19 cellular contexts compared by ENCODE assay signal in genomic region chr6:24779416-24779815, GRCh38. TPM values are rescaled to one million over a fixed set of nuclear protein-coding genes. Genes with fewer than 3 reads are reported as not detected.
DNase-seq lines count a peak whose midpoint lies in the region; ATAC-seq, FAIRE-seq and TF ChIP-seq lines count a peak whose summit lies in the region.
"Had no signal": no experiment of that assay in that cellular context is flagged by ENCODE, and none has a peak within 500 bp of the region (broad histone marks: within the 10 kb centered on the region; RNA-seq: fewer than 3 reads in every experiment).

No MANE protein-coding gene starts in this region.

- POLR2A ChIA-PET in GM12878 (lab: Charles Lee): interaction anchor here (0.6 to 2.3 kb wide), 8 partner anchors 37 to 273 kb away, joined by 3 to 25 read pairs (median 6); partner anchors contain the start of gene C6orf62

- peaks cover 17 to 29% of the 10 kb centered on the region in 2 donors for H3K4me1 Mint-ChIP-seq in natural killer cell

- RAD21 ChIA-PET in GM12878 (lab: Charles Lee; ENCODE audit: unreplicated experiment): interaction anchor here (0.6 to 3.2 kb wide), 18 partner anchors 16 to 371 kb away, joined by 3 to 14 read pairs (median 5); partner anchors contain the start of gene C6orf62

- no peak overlapping the region for H2AFZ ChIP-seq in GM12878 (ENCODE audit: control insufficient read depth, low read depth, low read length)

- H3K4me1 ChIP-seq in DOHH2 (ENCODE audit: control insufficient read depth, low read length) (peaks cover 32% of the 10 kb centered on the region), GM12878 (ENCODE audit: control insufficient read depth, insufficient read depth, low read length) (peaks cover under 1% of the 10 kb centered on the region; the same call in 1 of the 2 replicates), mucosa of descending colon (ENCODE audit: low read depth) (peaks cover 16% of the 10 kb centered on the region)

- H3K4me2 ChIP-seq in DOHH2 (ENCODE audit: low read length) (peak overlapping the region; percentile 15; the same call in 1 of the 2 replicates), GM12878 (ENCODE audit: control insufficient read depth, insufficient read depth) (peak overlapping the region; percentile 23; the same call in 1 of the 2 replicates)
- H3K4me2 ChIP-seq: BLaER1 had no signal

- no TSS peak for BruUV-seq in GM12878 (replicated peaks; lab: Mats Ljungman, UMichigan)

- H3F3A ChIP-seq in DOHH2 (ENCODE audit: control insufficient read depth, insufficient read depth): peaks cover 15% of the 10 kb centered on the region; the same call in 1 of the 2 replicates

- CTCF ChIA-PET in GM12878 (lab: Yijun Ruan, JAX): interaction anchor here (0.6 to 2.5 kb wide), 13 partner anchors 50 to 256 kb away, joined by 3 to 9 read pairs (median 5); no protein-coding TSS in a partner anchor

- H3K27ac Mint-ChIP-seq in natural killer cell: no peak overlapping the region

- no peak for TF ChIP-seq CTCF in DOHH2 (IDR thresholded peaks at IDR 0.05; ENCODE audit: low read depth, low read length, poor library complexity, severe bottlenecking)
- TF ChIP-seq CTCF in GM12878 (IDR thresholded peaks at IDR 0.05 in 2 of 3, conservative IDR thresholded peaks at IDR 0.05 in 1 of 3; ENCODE audit: control insufficient read depth in 2 of 3, extremely low read depth in 1 of 3, insufficient read depth in 1 of 3, low read depth in 3 of 3, low read length in 3 of 3): no peak; a peak in 1 of 6 replicates
- no peak for TF ChIP-seq CTCF in mucosa of descending colon (IDR thresholded peaks at IDR 0.05)
- TF ChIP-seq CTCF in natural killer cell (IDR thresholded peaks at IDR 0.05): no peak

- no peak for TF ChIP-seq POLR2A in GM12878 (IDR thresholded peaks at IDR 0.05; ENCODE audit: low read depth, low read length)

- no peak; a peak in 1 of 4 replicates for TF ChIP-seq EP300 in GM12878 (IDR thresholded peaks at IDR 0.05; ENCODE audit: borderline replicate concordance in 1 of 2, control insufficient read depth in 1 of 2, low read depth in 2 of 2, low read length in 2 of 2)

- H3K9me2 ChIP-seq in DOHH2 (replicated peaks; ENCODE audit: control insufficient read depth, low read length): no peaks in the 10 kb centered on the region

- intact Hi-C loops in GM12878 (cut with micrococcal nuclease; ENCODE audit: unreplicated experiment): loop anchor here (5.0 to 10.0 kb wide), 5 partner anchors 153 to 375 kb away; partner anchors contain the start of gene MRS2
- intact Hi-C loops in mucosa of descending colon (cut with DNase I, micrococcal nuclease): loop anchor here in 1 of 2 donors (10.0 kb wide), 1 partner anchor 115 kb away; the partner anchor contains the start of genes ACOT13 and TDP2
- intact Hi-C loops in natural killer cell (cut with micrococcal nuclease): loop anchor here (10.0 kb wide), 1 partner anchor 115 kb away; the partner anchor contains the start of genes ACOT13 and TDP2
- intact Hi-C loops in posterior cingulate gyrus (cut with DNase I): loop anchor here (10.0 kb wide), 1 partner anchor 115 kb away; the partner anchor contains the start of genes ACOT13 and TDP2

- peak; percentile 11; the same call in 2 of the 3 replicates for ATAC-seq in GM12878
- ATAC-seq in mucosa of descending colon: peak; percentile 35
- no peak for ATAC-seq in natural killer cell
- ATAC-seq in HG03354 (IDR thresholded peaks at IDR 0.05; ENCODE audit: poor library complexity, severe bottlenecking, unreplicated experiment): no peak

- H3K36me3 ChIP-seq in DOHH2 (ENCODE audit: control insufficient read depth, low read length) (peaks cover 91% of the 10 kb centered on the region), GM12878 (ENCODE audit: control insufficient read depth in 2 of 2, insufficient read depth in 2 of 2, low read length in 1 of 2) (peaks cover 2 to 17% of the 10 kb centered on the region in 2 experiments; a peak in 3 of 4 replicates), mucosa of descending colon (ENCODE audit: low read depth) (no peaks in the 10 kb centered on the region)

- no peak for TF ChIP-seq RAD21 in GM12878 (IDR thresholded peaks at IDR 0.05; ENCODE audit: insufficient read depth, low read depth, low read length)

- no peaks in the 10 kb centered on the region for H3K27me3 ChIP-seq in DOHH2 (ENCODE audit: control insufficient read depth, low read length)
- no peaks in the 10 kb centered on the region for H3K27me3 ChIP-seq in GM12878 (replicated peaks in 1 of 2; ENCODE audit: control insufficient read depth in 2 of 2, insufficient read depth in 2 of 2, low read length in 1 of 2)
- H3K27me3 ChIP-seq: BLaER1 had no signal

- H3K9me3 ChIP-seq in DOHH2 (ENCODE audit: control insufficient read depth, insufficient read depth, low read length): no peaks in the 10 kb centered on the region
- H3K9me3 ChIP-seq in GM12878 (replicated peaks; ENCODE audit: control insufficient read depth, insufficient read depth, low read length): no peaks in the 10 kb centered on the region
- no peaks in the 10 kb centered on the region for H3K9me3 ChIP-seq in mucosa of descending colon
- H3K9me3 ChIP-seq: BLaER1 had no signal

- SMC1A ChIA-PET in GM12878 (lab: Charles Lee; ENCODE audit: uncharacterized antibody, unreplicated experiment): interaction anchor here (0.8 to 3.2 kb wide), 21 partner anchors 9 to 370 kb away, joined by 3 to 19 read pairs (median 5); partner anchors contain the start of genes C6orf62 and RIPOR2

- 23% methylated on average over 3 of the region's 3 CpGs for whole genome bisulfite sequencing in GM12878 (ENCODE audit: insufficient coverage, insufficient replicate concordance, low lambda C conversion rate, missing lambda C conversion rate)

- DNase-seq in HT-29 (ENCODE audit: low spot score) (peak; percentile 56), GM12878 (ENCODE audit: low read depth, low spot score) (peak; percentile 90), mucosa of descending colon (no peak), natural killer cell (no peak), posterior cingulate gyrus (no peak), HUDEP-2 (lab: John Stamatoyannopoulos, UW; ENCODE audit: unreplicated experiment in 76 of 76) (no peak)
- DNase-seq: activated CD4-positive, alpha-beta T cell treated with anti-CD3 and anti-CD28 coated beads, Interleukin-2, amount 50 U/mL, for 1 hour; activated naive CD4-positive, alpha-beta T cell; hypothalamus; mesendoderm; NCI-H1694 treated with DMSO at 0.1 percent for 48 hours; retina; SW 1271 had no signal

- H3K79me2 ChIP-seq in DOHH2 (ENCODE audit: control insufficient read depth, low read length) (peaks cover 78% of the 10 kb centered on the region), GM12878 (ENCODE audit: control insufficient read depth, insufficient read depth, low read length) (peaks cover 76% of the 10 kb centered on the region)

- H3K4me3 Mint-ChIP-seq in natural killer cell: no peak overlapping the region

- H4K20me1 ChIP-seq in DOHH2 (ENCODE audit: control insufficient read depth, insufficient read depth, low read depth, low read length): peaks cover 34% of the 10 kb centered on the region
- no peaks in the 10 kb centered on the region; the same call in 1 of the 2 replicates for H4K20me1 ChIP-seq in GM12878 (ENCODE audit: control insufficient read depth, insufficient read depth)

- no peaks in the 10 kb centered on the region for H3K27me3 Mint-ChIP-seq in natural killer cell (ENCODE audit: low read depth in 2 of 2)

- FAIRE-seq in GM12878 (lab: Jason Lieb, UNC): peak; percentile 74
- FAIRE-seq: bronchial epithelial cell, H1 had no signal

- H3K4me3 ChIP-seq in DOHH2 (ENCODE audit: low read length) (no peak overlapping the region), GM12878 (0 out of 2 replicates have a peak overlapping the region, but pooled peaks have one; percentile 20), mucosa of descending colon (no peak overlapping the region)
- H3K4me3 ChIP-seq: BLaER1 had no signal

- no peaks in the 10 kb centered on the region for H3K9me3 Mint-ChIP-seq in natural killer cell

- in situ Hi-C loops in GM12878 (cut with MboI): no loop called here

- no peaks in the 10 kb centered on the region for H3K36me3 Mint-ChIP-seq in natural killer cell

- no peak overlapping the region for H3K27ac ChIP-seq in DOHH2 (ENCODE audit: low read depth, low read length)
- peak overlapping the region; percentile 87 for H3K27ac ChIP-seq in GM12878 (ENCODE audit: control insufficient read depth, insufficient read depth)
- H3K27ac ChIP-seq: BLaER1 had no signal

- H3K9ac ChIP-seq in GM12878 (ENCODE audit: control insufficient read depth, insufficient read depth, low read length): no peak overlapping the region; the same call in 1 of the 2 replicates
- H3K9ac ChIP-seq: BLaER1 had no signal

RNA-seq across cellular contexts. Expression of gene GMNN, which starts 4.7 kb away (rescaled TPM):
- total RNA-seq in HT-29 (2014; rRNA removed; shearing (Covaris generic)): 43.3 and 47.5 TPM in 2 replicates
- 99.9 and 117 TPM in 2 replicates for total RNA-seq in GM12878 (2013; cell fraction: nucleolus; rRNA removed)
- total RNA-seq in GM12878 (2014; rRNA removed) (53.0 and 57.5 TPM in 2 replicates), GM12878 (2014; rRNA removed; fragmentation: Illumina TruSeq; extraction: Trizol) (77.9 and 80.3 TPM in 2 replicates), GM12878 (2021) (50.0 and 51.9 TPM in 2 replicates), mucosa of descending colon (10 to 100 TPM; 20.6 to 62.0 (median 45.8) TPM), natural killer cell (10 to 100 TPM; 11.0 to 23.7 (median 17.8) TPM)
- polyA plus RNA-seq in GM12878 (2011; ENCODE audit: low read depth): 22.9 TPM
- polyA plus RNA-seq in GM12878 (2011; rRNA removed) (125 and 181 TPM in 2 replicates), GM12878 (2014; fragmentation: Illumina TruSeq; extraction: Trizol) (84.5 and 107 TPM in 2 replicates), GM12878 (2014; fragmentation: Nextera tagmentation; extraction: Ambion mirVana) (100 to 1,000 TPM; 146 to 153 TPM), GM12878 (2014; rRNA removed) (51.3 and 70.6 TPM in 2 replicates), GM12878 (2016; fragmentation: Nextera tagmentation; extraction: Ambion mirVana) (100 to 1,000 TPM; 140 to 141 TPM)
- 63.4 and 65.2 TPM in 2 replicates for polyA plus RNA-seq in GM12878 (2011; cell fraction: cytosol; rRNA removed)
- polyA plus RNA-seq in GM12878 (2011; cell fraction: nucleus; rRNA removed): 59.5 and 73.5 TPM in 2 replicates
- polyA plus RNA-seq in GM12878 (2012): 35.0 and 36.3 TPM in 2 replicates
- 38.8 and 47.4 TPM in 2 replicates for polyA minus RNA-seq in GM12878 (2011; rRNA and poly(A)+ RNA removed)
- 27.7 and 29.7 TPM in 2 replicates for polyA minus RNA-seq in GM12878 (2011; cell fraction: cytosol; rRNA and poly(A)+ RNA removed)
- 48.4 and 93.3 TPM in 2 replicates for polyA minus RNA-seq in GM12878 (2011; cell fraction: nucleus; rRNA and poly(A)+ RNA removed)

RNA-seq across cellular contexts. Expression of gene ARMH2, which starts 19.3 kb away (rescaled TPM):
- total RNA-seq in HT-29 (2014; rRNA removed; shearing (Covaris generic)): not detected in 2 replicates
- total RNA-seq in GM12878 (2013; cell fraction: nucleolus; rRNA removed): not detected in 2 replicates
- total RNA-seq in GM12878 (2014; rRNA removed): not detected in 2 replicates
- not detected in 2 replicates for total RNA-seq in GM12878 (2014; rRNA removed; fragmentation: Illumina TruSeq; extraction: Trizol)
- 0.35 TPM in 1 of 2 replicates, not detected in the other for total RNA-seq in GM12878 (2021)
- not detected for polyA plus RNA-seq in GM12878 (2011; ENCODE audit: low read depth)
- polyA plus RNA-seq in GM12878 (2011; rRNA removed): not detected in 2 replicates
- not detected in 2 replicates for polyA plus RNA-seq in GM12878 (2011; cell fraction: cytosol; rRNA removed)
- not detected in 2 replicates for polyA plus RNA-seq in GM12878 (2011; cell fraction: nucleus; rRNA removed)
- polyA plus RNA-seq in GM12878 (2012): not detected in 2 replicates
- polyA plus RNA-seq in GM12878 (2014; fragmentation: Illumina TruSeq; extraction: Trizol): not detected in 2 replicates
- under 1 TPM in 1 of 2 experiments, not detected in 1; 0.18 TPM for polyA plus RNA-seq in GM12878 (2014; fragmentation: Nextera tagmentation; extraction: Ambion mirVana)
- polyA plus RNA-seq in GM12878 (2014; rRNA removed): 0.46 TPM in 1 of 2 replicates, not detected in the other
- polyA plus RNA-seq in GM12878 (2016; fragmentation: Nextera tagmentation; extraction: Ambion mirVana): not detected
- 0.36 TPM in 1 of 2 replicates, not detected in the other for polyA minus RNA-seq in GM12878 (2011; rRNA and poly(A)+ RNA removed)
- not detected in 2 replicates for polyA minus RNA-seq in GM12878 (2011; cell fraction: cytosol; rRNA and poly(A)+ RNA removed)
- polyA minus RNA-seq in GM12878 (2011; cell fraction: nucleus; rRNA and poly(A)+ RNA removed): not detected in 2 replicates
- total RNA-seq in mucosa of descending colon: not detected
- total RNA-seq in natural killer cell: 1 to 10 TPM in 2 of 3 donors, under 1 TPM in 1; 0.68 to 3.0 (median 1.2) TPM
- total RNA-seq: bronchial epithelial cell, H1 had no signal
- polyA plus RNA-seq: esophagus, H1 had no signal

Comparison
In these comparisons a context has a peak if more than half of its experiments do, and no peak if none do; other contexts are left out.
1. DNase-seq: peak in HT-29 (single experiment) and GM12878 (single experiment); none in mucosa of descending colon (0 of 3), natural killer cell (single experiment), posterior cingulate gyrus (0 of 10) and HUDEP-2 (0 of 76).
2. ATAC-seq: peak in GM12878 (single experiment) and mucosa of descending colon (single experiment); none in natural killer cell (0 of 3) and HG03354 (single experiment).